Comparison of ENCODE assay signal across 28 cellular contexts in the genomic region with DNA sequence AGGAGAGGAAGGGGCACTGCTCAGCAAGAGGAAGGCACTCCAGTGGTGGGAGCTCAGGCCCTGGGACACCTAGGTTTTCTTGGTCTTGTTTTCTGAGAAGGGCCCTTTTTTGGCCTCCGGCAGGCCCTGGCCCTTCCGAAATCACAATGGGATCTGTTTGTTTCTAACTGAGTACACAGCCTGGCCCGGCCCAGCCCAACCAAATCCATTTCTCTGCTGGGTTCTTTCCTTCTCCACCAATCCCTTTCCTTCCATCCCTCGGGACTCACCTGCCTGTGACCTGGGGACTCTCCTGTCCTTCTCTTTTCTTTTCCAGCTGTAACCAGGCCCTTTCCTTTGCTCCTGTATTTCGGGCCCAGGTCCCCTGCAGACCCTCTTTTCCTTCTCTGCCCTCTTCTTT. TPM values are rescaled to one million over a fixed set of nuclear protein-coding genes. Genes with fewer than 3 reads are reported as not detected.
"Had no signal": no experiment of that assay in that cellular context is flagged by ENCODE, and none has a peak within 500 bp of the region (broad histone marks: within the 10 kb centered on the region; RNA-seq: fewer than 3 reads in every experiment).

No MANE protein-coding gene starts in this region.

- FAIRE-seq: RCC 7860 had no signal

- H3K27me3 Mint-ChIP-seq: activated CD4-positive, alpha-beta T cell treated with anti-CD3 and anti-CD28 coated beads, Interleukin-2, amount 10 ng/mL, durations not matched to agents 24 days and 14 days; activated CD8-positive, alpha-beta memory T cell treated with anti-CD3 and anti-CD28 coated beads, Interleukin-2, amount 10 ng/mL, durations not matched to agents 7 days and 5 days; brain had no signal

- H3K27ac Mint-ChIP-seq: activated B cell treated with CpG ODN at 0.5 μM for 24 hours; activated CD8-positive, alpha-beta memory T cell treated with anti-CD3 and anti-CD28 coated beads, Interleukin-2, amount 10 ng/mL, durations not matched to agents 7 days and 5 days; activated naive CD8-positive, alpha-beta T cell treated with anti-CD3 and anti-CD28 coated beads, Interleukin-2, amount 50 U/mL, for 24 hours; brain; T-helper 2 cell treated with Interferon-gamma antibody and Interleukin-4, amounts not matched to agents 5 μg/mL and 100 μg/mL, for 36 hours had no signal

- H3K27me3 ChIP-seq: ascending aorta, SJSA1 had no signal

- H3K27ac ChIP-seq: ascending aorta, SJSA1 had no signal

- H3K9me3 Mint-ChIP-seq: activated B cell treated with CpG ODN at 0.5 μM for 24 hours; activated CD4-positive, alpha-beta T cell treated with anti-CD3 and anti-CD28 coated beads, Interleukin-2, amount 10 ng/mL, durations not matched to agents 24 days and 14 days; activated naive CD4-positive, alpha-beta T cell treated with anti-CD3 and anti-CD28 coated beads, Interleukin-2, amount 50 U/mL, for 72 hours; activated naive CD8-positive, alpha-beta T cell treated with anti-CD3 and anti-CD28 coated beads, Interleukin-2, amount 50 U/mL, for 24 hours; activated T-cell treated with anti-CD3 and anti-CD28 coated beads, Interleukin-2, amount 50 U/mL, for 4 hours; brain; central memory CD8-positive, alpha-beta T cell; T-helper 2 cell treated with Interferon-gamma antibody and Interleukin-4, amounts not matched to agents 5 μg/mL and 100 μg/mL, for 36 hours had no signal

- DNase-seq: activated B cell treated with CpG ODN at 0.5 μM for 24 hours; activated CD4-positive, alpha-beta T cell treated with anti-CD3 and anti-CD28 coated beads for 1 hour; activated CD4-positive, alpha-beta T cell treated with anti-CD3 and anti-CD28 coated beads, Interleukin-2, amount 10 ng/mL, durations not matched to agents 24 days and 14 days; activated CD4-positive, alpha-beta T cell treated with anti-CD3 and anti-CD28 coated beads, Interleukin-2, amount 50 U/mL, for 48 hours; activated CD8-positive, alpha-beta memory T cell treated with anti-CD3 and anti-CD28 coated beads, Interleukin-2, amount 10 ng/mL, durations not matched to agents 7 days and 5 days; activated effector memory CD4-positive, alpha-beta T cell treated with anti-CD3 and anti-CD28 coated beads, Interleukin-2, amount 50 U/mL, for 16 hours; activated naive CD4-positive, alpha-beta T cell treated with Interleukin-2 at 50 U/mL for 16 hours; activated naive CD8-positive, alpha-beta T cell treated with anti-CD3 and anti-CD28 coated beads, Interleukin-2, amount 50 U/mL, for 24 hours; activated T-cell treated with anti-CD3 and anti-CD28 coated beads, Interleukin-2, amount 50 U/mL, for 4 hours; amniotic stem cell; Karpas-422; NCI-H1048; NCI-H146; NCI-H187 treated with DMSO at 0.1 percent for 48 hours; NCI-H2081 treated with DMSO at 0.1 percent for 48 hours; NCI-H446; NCI-H524; PC-3; SHP77; SW 1271 had no signal

- ATAC-seq: activated CD8-positive, alpha-beta memory T cell treated with anti-CD3 and anti-CD28 coated beads, Interleukin-2, amount 10 ng/mL, durations not matched to agents 7 days and 5 days; activated naive CD4-positive, alpha-beta T cell treated with anti-CD3 and anti-CD28 coated beads, Interleukin-2, amount 50 U/mL, for 72 hours; activated naive CD8-positive, alpha-beta T cell treated with anti-CD3 and anti-CD28 coated beads, Interleukin-2, amount 50 U/mL, for 24 hours; activated T-cell treated with anti-CD3 and anti-CD28 coated beads, Interleukin-2, amount 50 U/mL, for 4 hours; PC-3; SK-N-SH treated with all-trans-retinoic acid at 6 μM for 48 hours had no signal

- H3K4me1 ChIP-seq: SJSA1 had no signal

- H3K4me1 Mint-ChIP-seq: activated B cell treated with CpG ODN at 0.5 μM for 24 hours; activated CD4-positive, alpha-beta T cell treated with anti-CD3 and anti-CD28 coated beads, Interleukin-2, amount 10 ng/mL, durations not matched to agents 24 days and 14 days; activated CD8-positive, alpha-beta memory T cell treated with anti-CD3 and anti-CD28 coated beads, Interleukin-2, amount 10 ng/mL, durations not matched to agents 7 days and 5 days; activated naive CD8-positive, alpha-beta T cell treated with anti-CD3 and anti-CD28 coated beads, Interleukin-2, amount 50 U/mL, for 24 hours; brain; central memory CD8-positive, alpha-beta T cell had no signal

- H3K9me3 ChIP-seq: ascending aorta, SJSA1 had no signal

- H3K4me3 Mint-ChIP-seq: activated B cell treated with CpG ODN at 0.5 μM for 24 hours; activated CD4-positive, alpha-beta T cell treated with anti-CD3 and anti-CD28 coated beads, Interleukin-2, amount 10 ng/mL, durations not matched to agents 24 days and 14 days; activated CD8-positive, alpha-beta memory T cell treated with anti-CD3 and anti-CD28 coated beads, Interleukin-2, amount 10 ng/mL, durations not matched to agents 7 days and 5 days; activated naive CD8-positive, alpha-beta T cell treated with anti-CD3 and anti-CD28 coated beads, Interleukin-2, amount 50 U/mL, for 24 hours; activated T-cell treated with anti-CD3 and anti-CD28 coated beads, Interleukin-2, amount 50 U/mL, for 4 hours; brain; central memory CD8-positive, alpha-beta T cell; T-helper 2 cell treated with Interferon-gamma antibody and Interleukin-4, amounts not matched to agents 5 μg/mL and 100 μg/mL, for 36 hours had no signal

- H3K36me3 Mint-ChIP-seq: activated CD8-positive, alpha-beta memory T cell treated with anti-CD3 and anti-CD28 coated beads, Interleukin-2, amount 10 ng/mL, durations not matched to agents 7 days and 5 days; activated naive CD4-positive, alpha-beta T cell treated with anti-CD3 and anti-CD28 coated beads, Interleukin-2, amount 50 U/mL, for 72 hours; brain had no signal

- H3K4me3 ChIP-seq: ascending aorta, SJSA1 had no signal

RNA-seq across cellular contexts. Expression of gene TEAD4, which starts 18.6 kb away (rescaled TPM):
- total RNA-seq: activated B cell treated with CpG ODN at 0.5 μM for 24 hours had no signal
